In the genomic region with DNA sequence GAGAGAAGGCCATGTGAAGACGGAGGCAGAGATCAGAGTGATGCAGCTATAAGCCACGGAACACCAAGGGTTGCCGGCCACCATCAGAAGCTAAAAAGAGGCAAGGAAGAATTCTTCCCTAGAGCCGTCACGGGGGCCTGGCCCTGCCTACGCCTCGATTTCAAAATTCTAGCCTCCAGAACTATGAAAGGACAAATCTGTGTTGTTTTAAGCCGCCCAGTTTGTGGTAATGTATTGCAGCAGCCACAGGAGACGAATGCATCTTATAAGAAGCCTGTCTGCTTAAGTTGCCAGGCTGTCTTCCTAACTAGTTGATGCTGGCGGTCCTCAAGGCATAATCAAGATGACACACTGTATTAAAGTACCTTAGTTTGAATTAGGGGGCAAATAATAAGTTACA, we compare ENCODE assay signal across 20 cellular contexts. TPM values are rescaled to one million over a fixed set of nuclear protein-coding genes. Genes with fewer than 3 reads are reported as not detected.
DNase-seq lines count a peak whose midpoint lies in the region; ATAC-seq and TF ChIP-seq lines count a peak whose summit lies in the region.
"Had no signal": no experiment of that assay in that cellular context is flagged by ENCODE, and none has a peak within 500 bp of the region (broad histone marks: within the 10 kb centered on the region; RNA-seq: fewer than 3 reads in every experiment).

No MANE protein-coding gene starts in this region.

- POLR2A ChIA-PET in BJ (lab: Charles Lee): interaction anchor here (0.6 kb wide), 1 partner anchor 413 kb away, joined by 3 read pairs; no protein-coding TSS in a partner anchor

- intact Hi-C loops in mammary epithelial cell (cut with micrococcal nuclease): loop anchor here (5.0 kb wide), 1 partner anchor 295 kb away; the partner anchor contains the start of gene EHD3

- dilution Hi-C loops in mammary epithelial cell (cut with HindIII; ENCODE audit: low sequenced_read_pairs): no loop called here

- DNase-seq in BJ (ENCODE audit: low read depth) (peak; percentile 36), mammary epithelial cell (peak; percentile 19), hepatocyte (ENCODE audit: low spot score) (peak; percentile 25), smooth muscle cell (lab: John Stamatoyannopoulos, UW; ENCODE audit: unreplicated experiment) (no peak), glutamatergic neuron (no peak), NCI-H1048 (lab: John Stamatoyannopoulos, UW) (no peak)
- DNase-seq: C1 segment of cervical spinal cord, Kasumi-1, MM.1S, NCI-H1092 treated with DMSO at 0.1 percent for 48 hours, NCI-H146, NCI-H2029 treated with DMSO at 0.1 percent for 48 hours, NCI-H2171, NCI-H526, PC-3, RPMI8226, SHP77 treated with DMSO at 0.1 percent for 48 hours had no signal

- no peaks in the 10 kb centered on the region for H3K9me2 ChIP-seq in hepatocyte (replicated peaks; ENCODE audit: insufficient read depth)

- H3K9me3 Mint-ChIP-seq in glutamatergic neuron (ENCODE audit: unreplicated experiment): no peaks in the 10 kb centered on the region

- WGBS in mammary epithelial cell (ENCODE audit: low coverage, missing lambda C conversion rate): 86% methylated on average over 9 of the region's 10 CpGs
- 69% methylated on average over 10 of the region's 10 CpGs for WGBS in hepatocyte (ENCODE audit: low lambda C conversion rate, missing lambda C conversion rate)
- 44% methylated on average over 10 of the region's 10 CpGs for WGBS in smooth muscle cell (ENCODE audit: low lambda C conversion rate)

- H3K27ac ChIP-seq in mammary epithelial cell (ENCODE audit: insufficient read depth, low read depth, low read length): no peak overlapping the region
- H3K27ac ChIP-seq in hepatocyte: peak overlapping the region; percentile 63
- peak overlapping the region; percentile 20 for H3K27ac ChIP-seq in smooth muscle cell (ENCODE audit: low read depth)
- H3K27ac ChIP-seq: A549 had no signal

- H3K79me2 ChIP-seq in mammary epithelial cell (ENCODE audit: insufficient read depth, low read length) (no peaks in the 10 kb centered on the region), hepatocyte (no peaks in the 10 kb centered on the region), smooth muscle cell (ENCODE audit: low read depth) (no peaks in the 10 kb centered on the region)

- H3K4me2 ChIP-seq in mammary epithelial cell (ENCODE audit: insufficient read depth, low read depth, low read length) (no peak overlapping the region), hepatocyte (no peak overlapping the region), smooth muscle cell (peak overlapping the region; percentile 56)
- H3K4me2 ChIP-seq: A549 had no signal

- no peaks in the 10 kb centered on the region for H3K36me3 ChIP-seq in BJ (ENCODE audit: control insufficient read depth, insufficient read depth, low read length)
- no peaks in the 10 kb centered on the region for H3K36me3 ChIP-seq in mammary epithelial cell (ENCODE audit: insufficient read depth, low read length)
- no peaks in the 10 kb centered on the region for H3K36me3 ChIP-seq in hepatocyte (replicated peaks; ENCODE audit: insufficient read depth, low read depth)
- H3K36me3 ChIP-seq in smooth muscle cell (ENCODE audit: low read depth): no peaks in the 10 kb centered on the region

- peaks cover 5% of the 10 kb centered on the region for H3K4me1 ChIP-seq in mammary epithelial cell (ENCODE audit: insufficient read depth, low read length)
- no peaks in the 10 kb centered on the region for H3K4me1 ChIP-seq in hepatocyte (ENCODE audit: insufficient read depth)
- H3K4me1 ChIP-seq in smooth muscle cell (ENCODE audit: low read depth): peaks cover 8% of the 10 kb centered on the region
- H3K4me1 ChIP-seq: A549 had no signal

- no peak for ATAC-seq in HG03039 (IDR thresholded peaks at IDR 0.05; ENCODE audit: unreplicated experiment)
- ATAC-seq: A549, HCT116, PC-3 had no signal

- H3K9ac ChIP-seq in mammary epithelial cell (ENCODE audit: insufficient read depth, low read length) (no peak overlapping the region), smooth muscle cell (ENCODE audit: low read depth) (no peak overlapping the region)

- no peak overlapping the region for H3K27ac Mint-ChIP-seq in glutamatergic neuron (ENCODE audit: unreplicated experiment)

- H3K9me3 ChIP-seq in mammary epithelial cell (replicated peaks; ENCODE audit: insufficient read depth, low read length) (no peaks in the 10 kb centered on the region), hepatocyte (ENCODE audit: low read depth) (no peaks in the 10 kb centered on the region), smooth muscle cell (replicated peaks; ENCODE audit: low read depth) (no peaks in the 10 kb centered on the region)
- H3K9me3 ChIP-seq: A549 had no signal

- TF ChIP-seq CTCF in BJ (IDR thresholded peaks at IDR 0.05; ENCODE audit: insufficient read depth, low read depth, low read length) (no peak), mammary epithelial cell (conservative IDR thresholded peaks at IDR 0.05 in 1 of 2, IDR thresholded peaks at IDR 0.05 in 1 of 2; ENCODE audit: extremely low read depth in 1 of 2, insufficient read depth in 1 of 2, low read depth in 1 of 2, low read length in 2 of 2) (no peak), hepatocyte (IDR thresholded peaks at IDR 0.05; ENCODE audit: poor library complexity) (no peak), smooth muscle cell (IDR thresholded peaks at IDR 0.05; ENCODE audit: borderline replicate concordance, insufficient read depth, poor library complexity, severe bottlenecking) (no peak), glutamatergic neuron (IDR thresholded peaks at IDR 0.05; ENCODE audit: partially characterized antibody, unreplicated experiment) (no peak)

- CTCF ChIA-PET in BJ (lab: Yijun Ruan, JAX) (interaction anchor here (1.5 to 1.8 kb wide), 2 partner anchors 37 to 108 kb away, joined by 4 to 5 read pairs; no protein-coding TSS in a partner anchor), mammary epithelial cell (lab: Charles Lee; ENCODE audit: low non-redundant PET) (no interaction called here)

- H4K20me1 ChIP-seq in mammary epithelial cell (ENCODE audit: insufficient read depth, low read length) (no peaks in the 10 kb centered on the region), hepatocyte (ENCODE audit: insufficient read depth, poor library complexity, severe bottlenecking) (no peaks in the 10 kb centered on the region), smooth muscle cell (ENCODE audit: low read depth) (no peaks in the 10 kb centered on the region)

- no peaks in the 10 kb centered on the region for H3K27me3 Mint-ChIP-seq in glutamatergic neuron (ENCODE audit: unreplicated experiment)

- in situ Hi-C loops in mammary epithelial cell (cut with MboI; ENCODE audit: low sequenced_read_pairs in 2 of 2): no loop called here

- no TSS peak for BruUV-seq in mammary epithelial cell (replicated peaks; lab: Mats Ljungman, UMichigan)

- H3K27me3 ChIP-seq in BJ (ENCODE audit: control insufficient read depth, insufficient read depth, low read length) (no peaks in the 10 kb centered on the region), mammary epithelial cell (ENCODE audit: insufficient read depth, low read length) (no peaks in the 10 kb centered on the region), hepatocyte (peaks cover 6% of the 10 kb centered on the region), smooth muscle cell (ENCODE audit: low read depth) (no peaks in the 10 kb centered on the region)

- no peaks in the 10 kb centered on the region for H3K4me1 Mint-ChIP-seq in glutamatergic neuron (ENCODE audit: low read depth, unreplicated experiment)

- no peaks in the 10 kb centered on the region for H3K36me3 Mint-ChIP-seq in glutamatergic neuron (ENCODE audit: unreplicated experiment)

- no peak overlapping the region for H3K4me3 Mint-ChIP-seq in glutamatergic neuron (ENCODE audit: unreplicated experiment)

- H3F3A ChIP-seq in smooth muscle cell (ENCODE audit: low read depth): peaks cover 6% of the 10 kb centered on the region

- H2AFZ ChIP-seq in mammary epithelial cell (ENCODE audit: low read depth, low read length) (no peak overlapping the region), hepatocyte (peak overlapping the region; percentile 27), smooth muscle cell (ENCODE audit: low read depth) (peak overlapping the region; percentile 15)

- H3K4me3 ChIP-seq in BJ (ENCODE audit: low read depth, low read length) (no peak overlapping the region), mammary epithelial cell (replicated peaks in 1 of 3; ENCODE audit: insufficient read depth in 1 of 3, low read depth in 2 of 3, low read length in 3 of 3) (no peak overlapping the region), hepatocyte (no peak overlapping the region), smooth muscle cell (no peak overlapping the region)
- H3K4me3 ChIP-seq: A549 had no signal

RNA-seq across cellular contexts. Expression of gene SRD5A2, which starts 53.8 kb away (rescaled TPM):
- polyA plus RNA-seq in BJ (2011; rRNA removed) (0.01 TPM in 1 of 2 replicates, not detected in the other), mammary epithelial cell (not detected), hepatocyte (not detected in 2 replicates), smooth muscle cell (not detected in 2 replicates)
- polyA minus RNA-seq in BJ (2011; rRNA and poly(A)+ RNA removed): not detected in 2 replicates
- total RNA-seq in mammary epithelial cell (under 1 TPM in 1 of 2 donors, not detected in 1; under 0.01 TPM), hepatocyte (0.40 and 0.52 TPM in 2 replicates), smooth muscle cell (0.04 and 0.09 TPM in 2 replicates), glutamatergic neuron (ENCODE audit: unreplicated experiment) (not detected)
- not detected for polyA minus RNA-seq in mammary epithelial cell

Comparison
In these comparisons a context has a peak if more than half of its experiments do, and no peak if none do; other contexts are left out.
1. DNase-seq: peak in BJ (single experiment), mammary epithelial cell (single experiment) and hepatocyte (single experiment); none in smooth muscle cell (single experiment), glutamatergic neuron (single experiment) and NCI-H1048 (single experiment).